In the genomic region with DNA sequence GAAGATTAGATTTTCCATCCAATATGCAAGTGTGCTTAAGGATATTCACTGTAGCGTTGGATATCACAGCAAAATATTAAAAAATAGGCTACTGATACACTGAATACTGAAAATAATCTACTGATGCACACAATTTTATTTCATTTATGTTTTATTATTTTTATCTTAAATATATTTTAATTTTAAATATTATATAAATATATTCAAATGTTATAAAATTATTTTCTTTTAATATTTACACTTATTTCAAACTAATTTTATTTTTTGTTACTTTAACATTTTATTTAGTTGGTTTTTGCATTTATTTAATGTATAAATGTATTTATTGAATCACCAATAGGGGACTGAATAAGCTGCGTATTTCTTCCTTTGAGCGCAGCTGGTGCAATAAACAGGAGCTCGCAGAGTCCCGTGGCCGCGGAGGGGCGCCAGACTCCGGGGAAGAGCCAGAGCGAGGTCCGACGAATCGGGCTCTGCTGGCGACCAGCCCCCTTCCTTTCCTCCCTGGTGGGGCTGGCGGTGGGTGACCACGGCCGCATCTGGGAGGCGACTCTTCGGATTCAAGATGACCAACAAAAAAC, we compare ENCODE assay signal across 9 cellular contexts. TPM values are rescaled to one million over a fixed set of nuclear protein-coding genes. Genes with fewer than 3 reads are reported as not detected.
DNase-seq lines count a peak whose midpoint lies in the region; ATAC-seq and TF ChIP-seq lines count a peak whose summit lies in the region.
"Had no signal": no experiment of that assay in that cellular context is flagged by ENCODE, and none has a peak within 500 bp of the region (broad histone marks: within the 10 kb centered on the region; RNA-seq: fewer than 3 reads in every experiment).

No MANE protein-coding gene starts in this region.

- peaks cover 21% of the 10 kb centered on the region for H3F3A ChIP-seq in GM23248 (ENCODE audit: insufficient read depth)

- H3K4me1 ChIP-seq in ACC112 (ENCODE audit: control insufficient read depth, insufficient read depth, low read length, unreplicated experiment): peaks cover 24% of the 10 kb centered on the region
- peaks cover 22% of the 10 kb centered on the region for H3K4me1 ChIP-seq in GM23248 (ENCODE audit: insufficient read depth)
- H3K4me1 ChIP-seq in lower lobe of right lung: no peaks in the 10 kb centered on the region

- H3K9ac ChIP-seq in GM23248: peak overlapping the region; percentile 49

- H3K27me3 ChIP-seq in ACC112 (ENCODE audit: insufficient read depth, low read length) (no peaks in the 10 kb centered on the region), GM23248 (replicated peaks; ENCODE audit: insufficient read depth) (no peaks in the 10 kb centered on the region), lower lobe of right lung (ENCODE audit: low read depth) (no peaks in the 10 kb centered on the region), WERI-Rb-1 (ENCODE audit: insufficient read depth, low read depth, severe bottlenecking) (no peaks in the 10 kb centered on the region)

- H3K4me3 ChIP-seq in ACC112 (ENCODE audit: low read depth, low read length) (peak overlapping the region; percentile 79), GM23248 (peak overlapping the region; percentile 71), choroid plexus epithelial cell (ENCODE audit: low read depth, low read length) (peak overlapping the region; percentile 47), lower lobe of right lung (no peak overlapping the region), WERI-Rb-1 (ENCODE audit: low read depth, low read length) (no peak overlapping the region)

- WGBS in GM23248 (ENCODE audit: low coverage in 1 of 2, low lambda C conversion rate in 2 of 2, missing lambda C conversion rate in 2 of 2), 2 experiments: 6% methylated on average over 19 of the region's 19 CpGs

- H3K36me3 ChIP-seq in ACC112 (ENCODE audit: insufficient read depth, low read length) (no peaks in the 10 kb centered on the region), GM23248 (ENCODE audit: low read depth) (no peaks in the 10 kb centered on the region), lower lobe of right lung (no peaks in the 10 kb centered on the region), WERI-Rb-1 (no peaks in the 10 kb centered on the region)

- intact Hi-C loops in lower lobe of right lung (cut with DNase I): no loop called here

- H3K9me3 ChIP-seq in GM23248 (ENCODE audit: low read depth): no peaks in the 10 kb centered on the region
- no peaks in the 10 kb centered on the region for H3K9me3 ChIP-seq in lower lobe of right lung
- H3K9me3 ChIP-seq in WERI-Rb-1 (ENCODE audit: severe bottlenecking): no peaks in the 10 kb centered on the region

- H3K79me2 ChIP-seq in ACC112 (ENCODE audit: control insufficient read depth, insufficient read depth, low read length, unreplicated experiment) (no peaks in the 10 kb centered on the region), GM23248 (ENCODE audit: insufficient read depth) (no peaks in the 10 kb centered on the region)

- TF ChIP-seq CTCF in choroid plexus epithelial cell (conservative IDR thresholded peaks at IDR 0.05; ENCODE audit: low read depth, low read length) (peak; percentile 71), lower lobe of right lung (IDR thresholded peaks at IDR 0.05) (peak; percentile 39), WERI-Rb-1 (IDR thresholded peaks at IDR 0.05; ENCODE audit: low read depth, low read length) (no peak)

- H3K4me2 ChIP-seq in GM23248 (ENCODE audit: unreplicated experiment): peak overlapping the region; percentile 70

- peak overlapping the region; percentile 20 for H2AFZ ChIP-seq in ACC112 (ENCODE audit: low read length, unreplicated experiment)
- peak overlapping the region; percentile 84 for H2AFZ ChIP-seq in GM23248

- H4K20me1 ChIP-seq in GM23248 (ENCODE audit: insufficient read depth): no peaks in the 10 kb centered on the region

- H3K9me2 ChIP-seq in GM23248 (ENCODE audit: insufficient read depth): no peaks in the 10 kb centered on the region

- in situ Hi-C loops in GM23248 (cut with MboI): no loop called here

- H3K27ac ChIP-seq in ACC112 (ENCODE audit: low read depth, low read length) (no peak overlapping the region), GM23248 (no peak overlapping the region), lower lobe of right lung (no peak overlapping the region), WERI-Rb-1 (no peak overlapping the region)

- peak; percentile 88 for DNase-seq in GM23248
- peak; percentile 65 for DNase-seq in choroid plexus epithelial cell (ENCODE audit: low read depth)
- peak; percentile 61 for DNase-seq in lower lobe of right lung
- DNase-seq in WERI-Rb-1: no peak
- DNase-seq in NK-92 treated with Interleukin-12 subunit alpha and Interleukin-12 subunit beta, amount 100 ng/mL, for 24 hours (lab: John Stamatoyannopoulos, UW): no peak
- DNase-seq in NCI-H2227 (lab: John Stamatoyannopoulos, UW; ENCODE audit: unreplicated experiment): no peak
- DNase-seq: NCI-H526 treated with DMSO at 0.1 percent for 48 hours had no signal

- ATAC-seq in lower lobe of right lung (peak in 1 of 2 donors; percentile 59), HG03097 (IDR thresholded peaks at IDR 0.05; ENCODE audit: low FRiP score, unreplicated experiment) (no peak)

RNA-seq across cellular contexts. Expression of gene MMP3, which starts 12.2 kb away (rescaled TPM):
- total RNA-seq in GM23248 (2014; rRNA removed; shearing (Covaris generic)): 16.1 and 19.1 TPM in 2 replicates
- polyA plus RNA-seq in GM23248 (2016; fragmentation: Nextera tagmentation; extraction: Ambion mirVana): 18.8 and 24.4 TPM in 2 replicates
- not detected for total RNA-seq in lower lobe of right lung

RNA-seq across cellular contexts. Expression of gene MMP1, which starts 33.3 kb away (rescaled TPM):
- 53.2 and 68.3 TPM in 2 replicates for total RNA-seq in GM23248 (2014; rRNA removed; shearing (Covaris generic))
- 34.5 and 37.9 TPM in 2 replicates for polyA plus RNA-seq in GM23248 (2016; fragmentation: Nextera tagmentation; extraction: Ambion mirVana)
- 0.97 TPM for total RNA-seq in lower lobe of right lung

RNA-seq across cellular contexts. Expression of gene MMP12, which starts 43.6 kb away (rescaled TPM):
- 0.51 and 0.76 TPM in 2 replicates for total RNA-seq in GM23248 (2014; rRNA removed; shearing (Covaris generic))
- polyA plus RNA-seq in GM23248 (2016; fragmentation: Nextera tagmentation; extraction: Ambion mirVana): 0.19 and 0.41 TPM in 2 replicates
- 0.27 TPM for total RNA-seq in lower lobe of right lung

RNA-seq across cellular contexts. Expression of gene MMP10, which starts 50.8 kb away (rescaled TPM):
- total RNA-seq in GM23248 (2014; rRNA removed; shearing (Covaris generic)): 0.97 and 2.3 TPM in 2 replicates
- polyA plus RNA-seq in GM23248 (2016; fragmentation: Nextera tagmentation; extraction: Ambion mirVana): 1.0 and 1.1 TPM in 2 replicates
- total RNA-seq in lower lobe of right lung: not detected

Comparison
In these comparisons a context has a peak if more than half of its experiments do, and no peak if none do; other contexts are left out.
1. H3K4me3 ChIP-seq: peak in ACC112 (single experiment), GM23248 (single experiment) and choroid plexus epithelial cell (single experiment); none in lower lobe of right lung (single experiment) and WERI-Rb-1 (single experiment).
2. DNase-seq: peak in GM23248 (single experiment), choroid plexus epithelial cell (single experiment) and lower lobe of right lung (single experiment); none in WERI-Rb-1 (single experiment), NK-92 treated with Interleukin-12 subunit alpha and Interleukin-12 subunit beta, amount 100 ng/mL, for 24 hours (single experiment) and NCI-H2227 (single experiment).
3. RNA of gene MMP3, which starts 12.2 kb away (total RNA-seq): 16.1 to 19.1 TPM in GM23248; not detected in lower lobe of right lung (single experiment); every median in the first group is over 10 times any median in the second.
4. RNA of gene MMP1, which starts 33.3 kb away (total RNA-seq): 53.2 to 68.3 TPM in GM23248; 0.97 TPM in lower lobe of right lung (single experiment); every median in the first group is over 10 times any median in the second.